In the genomic region with DNA sequence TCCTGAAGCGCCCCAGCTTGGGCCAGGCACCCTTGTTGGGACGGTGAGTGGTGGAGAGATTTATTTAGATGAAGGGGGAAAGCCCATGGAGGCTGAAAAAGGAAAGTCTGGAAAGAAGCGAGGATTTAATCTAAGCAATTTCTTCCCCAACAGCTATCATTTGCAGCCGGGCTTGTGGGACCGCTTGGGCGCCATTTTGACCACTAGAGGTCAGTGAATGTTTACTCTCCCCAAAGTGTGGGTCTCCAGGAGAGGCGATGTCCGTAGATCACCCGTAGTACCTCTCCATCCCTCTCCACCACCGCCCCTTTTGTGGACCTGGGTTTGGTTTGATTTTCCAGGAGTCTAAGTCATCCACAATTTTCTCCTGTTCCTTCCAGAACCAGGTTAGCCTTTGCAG, we compare ENCODE assay signal across 10 cellular contexts.
DNase-seq lines count a peak whose midpoint lies in the region; ATAC-seq, FAIRE-seq and TF ChIP-seq lines count a peak whose summit lies in the region.
"Had no signal": no experiment of that assay in that cellular context is flagged by ENCODE, and none has a peak within 500 bp of the region (broad histone marks: within the 10 kb centered on the region; RNA-seq: fewer than 3 reads in every experiment).

No MANE protein-coding gene starts in this region.

- no peaks in the 10 kb centered on the region for H3K36me3 ChIP-seq in transverse colon

- TF ChIP-seq EP300 in transverse colon (IDR thresholded peaks at IDR 0.05; ENCODE audit: low read depth): no peak

- in situ Hi-C loops in SK-MEL-5 (cut with HindIII; ENCODE audit: low pct_unique_long_range_greater_than_20kb, low sequenced_read_pairs): no loop called here
- in situ Hi-C loops in transverse colon (cut with MboI; ENCODE audit: low pct_ligation_motif_present in 1 of 4, low pct_unique_long_range_greater_than_20kb in 1 of 4, low sequenced_read_pairs in 3 of 4): no loop called here

- no peak overlapping the region for H3K4me3 ChIP-seq in AG10803 (ENCODE audit: low read length)
- no peak overlapping the region for H3K4me3 ChIP-seq in transverse colon

- no peak for DNase-seq in AG10803 (ENCODE audit: low read depth)
- peak; percentile 47 for DNase-seq in SK-MEL-5 (ENCODE audit: low read depth, low spot score)
- DNase-seq in iPS DF 4.7 (ENCODE audit: extremely low read depth, low spot score): peak; percentile 46
- no peak for DNase-seq in GM12891 (ENCODE audit: insufficient read length, low spot score)
- DNase-seq in transverse colon: no peak
- DNase-seq: posterior cingulate gyrus had no signal

- no peaks in the 10 kb centered on the region for H3K9me3 ChIP-seq in transverse colon

- no peak for TF ChIP-seq POLR2A in GM12891 (IDR thresholded peaks at IDR 0.05; ENCODE audit: low read depth, low read length)
- no peak for TF ChIP-seq POLR2A in transverse colon (IDR thresholded peaks at IDR 0.05)

- intact Hi-C loops in transverse colon (cut with DNase I; ENCODE audit: low total_unique reads): no loop called here

- TF ChIP-seq CTCF in AG10803 (conservative IDR thresholded peaks at IDR 0.05; ENCODE audit: low read length): peak; percentile 16
- peak; percentile 50 for TF ChIP-seq CTCF in GM12874 (IDR thresholded peaks at IDR 0.05; ENCODE audit: insufficient read depth, low read depth, low read length)
- no peak for TF ChIP-seq CTCF in transverse colon (IDR thresholded peaks at IDR 0.05)

- 73 to 76% methylated on average over 5 to 10 of the region's 10 CpGs for WGBS in transverse colon (ENCODE audit: low coverage in 1 of 2), 2 donors

- no peak for ATAC-seq in GM21423 (IDR thresholded peaks at IDR 0.05; ENCODE audit: unreplicated experiment)
- no peak for ATAC-seq in HG03095 (IDR thresholded peaks at IDR 0.05; ENCODE audit: unreplicated experiment)

- no peaks in the 10 kb centered on the region for H3K4me1 ChIP-seq in transverse colon

- H3K27ac ChIP-seq in transverse colon: no peak overlapping the region

- H3K27me3 ChIP-seq in transverse colon: no peaks in the 10 kb centered on the region

- FAIRE-seq in GM12891 (lab: Jason Lieb, UNC): no peak
- FAIRE-seq: GM12892 had no signal

TF ChIP-seq in GM12891, 5 proteins besides CTCF, POLR2A, EP300 and RAD21:
- TF ChIP-seq POU2F2 (IDR thresholded peaks at IDR 0.05; ENCODE audit: low read depth, low read length) (no peak), TAF1 (IDR thresholded peaks at IDR 0.05; ENCODE audit: low read depth, low read length) (no peak), SPI1 (IDR thresholded peaks at IDR 0.05; ENCODE audit: low read depth, low read length) (no peak), POLR2AphosphoS5 (IDR thresholded peaks at IDR 0.05; ENCODE audit: low read depth, low read length) (no peak)

Comparison
In these comparisons a context has a peak if more than half of its experiments do, and no peak if none do; other contexts are left out.
1. DNase-seq: peak in SK-MEL-5 (single experiment) and iPS DF 4.7 (single experiment); none in AG10803 (single experiment), GM12891 (single experiment) and transverse colon (single experiment).
2. CTCF ChIP-seq: peak in AG10803 (single experiment) and GM12874 (single experiment); none in transverse colon (0 of 5).